In genomic region chr2:16012626-16013501, GRCh38 we compare ENCODE assay signal across 8 cellular contexts.
DNase-seq lines count a peak whose midpoint lies in the region; ATAC-seq and TF ChIP-seq lines count a peak whose summit lies in the region.

No MANE protein-coding gene starts in this region.

- H3K4me1 ChIP-seq in endodermal cell (ENCODE audit: control insufficient read depth, insufficient read depth, low read length), result no peaks in the 10 kb centered on the region
- H3K4me1 ChIP-seq in neuron (ENCODE audit: insufficient read depth, low read length), result peaks cover 18% of the 10 kb centered on the region
- peaks cover 18% of the 10 kb centered on the region for H3K4me1 ChIP-seq in suprapubic skin

- WGBS in endodermal cell (ENCODE audit: insufficient coverage in 1 of 2, insufficient read length in 1 of 2), 2 experiments, result 58 to 72% methylated on average over 16 to 29 of the region's 29 CpGs
- 17 to 18% methylated on average over 23 to 29 of the region's 29 CpGs for WGBS in lower leg skin, 2 donors
- WGBS in suprapubic skin, result 12% methylated on average over 22 of the region's 29 CpGs

- H3K27ac ChIP-seq in endodermal cell (ENCODE audit: low read depth, low read length) (peak overlapping the region; percentile 96), suprapubic skin (no peak overlapping the region)

- TF ChIP-seq EP300 in suprapubic skin (IDR thresholded peaks at IDR 0.05), result no peak

- TF ChIP-seq POLR2A in lower leg skin (IDR thresholded peaks at IDR 0.05) (no peak), suprapubic skin (IDR thresholded peaks at IDR 0.05) (no peak)

- no peaks in the 10 kb centered on the region for H3K36me3 Mint-ChIP-seq in endodermal cell (ENCODE audit: low read depth)
- peaks cover 4% of the 10 kb centered on the region for H3K36me3 Mint-ChIP-seq in T-helper 17 cell (ENCODE audit: low read depth)

- no peak for TF ChIP-seq CTCF in endodermal cell (conservative IDR thresholded peaks at IDR 0.05)
- no peak for TF ChIP-seq CTCF in lower leg skin (IDR thresholded peaks at IDR 0.05)
- no peak for TF ChIP-seq CTCF in suprapubic skin (IDR thresholded peaks at IDR 0.05)

- peak overlapping the region; percentile 60 for H2AFZ ChIP-seq in neuron (ENCODE audit: low read depth, low read length)

- intact Hi-C loops in lower leg skin (cut with DNase I; ENCODE audit: low total_unique reads), result no loop called here

- H3K9ac ChIP-seq in endodermal cell (ENCODE audit: extremely low read depth, low read length, poor library complexity, severe bottlenecking), result no peak overlapping the region

- no peak overlapping the region for H3K4me3 ChIP-seq in endodermal cell (ENCODE audit: low read length)
- peak overlapping the region; percentile 15 for H3K4me3 ChIP-seq in neuron (ENCODE audit: low read length)
- no peak overlapping the region for H3K4me3 ChIP-seq in lower leg skin (ENCODE audit: low read depth, poor library complexity, severe bottlenecking)
- H3K4me3 ChIP-seq in suprapubic skin, result no peak overlapping the region

- H3K4me1 Mint-ChIP-seq in endodermal cell (peaks cover 16% of the 10 kb centered on the region), T-helper 17 cell (peaks cover 2% of the 10 kb centered on the region)

- peak overlapping the region; percentile 46 for H3K27ac Mint-ChIP-seq in endodermal cell
- H3K27ac Mint-ChIP-seq in T-helper 17 cell, result no peak overlapping the region

- DNase-seq in ELF-1 (ENCODE audit: low read depth, low spot score) (peak; percentile 77), NCI-H510A (lab: John Stamatoyannopoulos, UW) (peak; percentile 40), endodermal cell (peak; percentile 70), T-helper 17 cell (no peak), lower leg skin (ENCODE audit: low spot score in 2 of 2) (no peak), suprapubic skin (ENCODE audit: low spot score in 2 of 2) (no peak), NCI-H82 (lab: John Stamatoyannopoulos, UW) (no peak)

- no peak for ATAC-seq in T-helper 17 cell

- H3K27me3 Mint-ChIP-seq in endodermal cell (ENCODE audit: insufficient read depth), result peaks cover 32% of the 10 kb centered on the region
- H3K27me3 Mint-ChIP-seq in T-helper 17 cell, result peaks cover 32% of the 10 kb centered on the region

- peak overlapping the region; percentile 32 for H3K4me3 Mint-ChIP-seq in endodermal cell
- H3K4me3 Mint-ChIP-seq in T-helper 17 cell, result no peak overlapping the region

- H3K9me3 ChIP-seq in endodermal cell (ENCODE audit: control insufficient read depth, low read length), result no peaks in the 10 kb centered on the region
- no peaks in the 10 kb centered on the region for H3K9me3 ChIP-seq in neuron (ENCODE audit: low read length)
- H3K9me3 ChIP-seq in T-helper 17 cell (ENCODE audit: control insufficient read depth, low read length, poor library complexity, severe bottlenecking), result no peaks in the 10 kb centered on the region
- no peaks in the 10 kb centered on the region for H3K9me3 ChIP-seq in suprapubic skin

- H3K27me3 ChIP-seq in endodermal cell (ENCODE audit: control insufficient read depth, insufficient read depth, low read length, poor library complexity, severe bottlenecking) (peaks cover 6% of the 10 kb centered on the region), neuron (ENCODE audit: insufficient read depth, low read length) (no peaks in the 10 kb centered on the region), suprapubic skin (peaks cover 39% of the 10 kb centered on the region)

- H3K36me3 ChIP-seq in endodermal cell (ENCODE audit: control insufficient read depth, insufficient read depth, low read length) (no peaks in the 10 kb centered on the region), neuron (ENCODE audit: insufficient read depth, low read length) (no peaks in the 10 kb centered on the region), suprapubic skin (no peaks in the 10 kb centered on the region)

- H3K9me3 Mint-ChIP-seq in endodermal cell, result no peaks in the 10 kb centered on the region

Comparison
In these comparisons a context has a peak if more than half of its experiments do, and no peak if none do; other contexts are left out.
1. DNase-seq: peak in ELF-1 (single experiment), NCI-H510A (single experiment) and endodermal cell (single experiment); none in T-helper 17 cell (0 of 3), lower leg skin (0 of 2), suprapubic skin (0 of 2) and NCI-H82 (single experiment).